ENCODE assay signal across 8 cellular contexts in genomic region chr15:40092416-40093223, GRCh38. TPM values are rescaled to one million over a fixed set of nuclear protein-coding genes. Genes with fewer than 3 reads are reported as not detected.
DNase-seq lines count a peak whose midpoint lies in the region; ATAC-seq, FAIRE-seq and TF ChIP-seq lines count a peak whose summit lies in the region.

No MANE protein-coding gene starts in this region.

- H3K27ac Mint-ChIP-seq in GM23338 (peak overlapping the region; percentile 21), MCF 10A (ENCODE audit: low read depth, unreplicated experiment) (no peak overlapping the region)

- H3K36me3 ChIP-seq in GM23338 (ENCODE audit: insufficient read depth) (no peaks in the 10 kb centered on the region; the same call in 1 of the 2 replicates), pancreas (no peaks in the 10 kb centered on the region)

- H3K4me2 ChIP-seq in GM23338 = peak overlapping the region; percentile 71

- no peak for TF ChIP-seq CTCF in GM23338 (conservative IDR thresholded peaks at IDR 0.05; ENCODE audit: low read depth in 2 of 2)
- no peak for TF ChIP-seq CTCF in pancreas (IDR thresholded peaks at IDR 0.05)
- no peak for TF ChIP-seq CTCF in MCF 10A (IDR thresholded peaks at IDR 0.05; ENCODE audit: unreplicated experiment)

- WGBS in pancreas, 2 donors = 29 to 33% methylated on average over 12 of the region's 12 CpGs

- no peaks in the 10 kb centered on the region for H3K27me3 ChIP-seq in GM23338 (ENCODE audit: insufficient read depth)
- H3K27me3 ChIP-seq in pancreas = no peaks in the 10 kb centered on the region

- peaks cover 24% of the 10 kb centered on the region; the same call in 1 of the 2 replicates for H3F3A ChIP-seq in GM23338 (replicated peaks; ENCODE audit: low read depth)

- intact Hi-C loops in pancreas (cut with DNase I) = no loop called here
- intact Hi-C loops in MCF 10A (cut with micrococcal nuclease) = no loop called here

- no peaks in the 10 kb centered on the region for H4K20me1 ChIP-seq in GM23338 (replicated peaks; ENCODE audit: insufficient read depth)

- no peak overlapping the region for H2AFZ ChIP-seq in GM23338

- H3K36me3 Mint-ChIP-seq in GM23338 (ENCODE audit: low read depth) (peaks cover 21% of the 10 kb centered on the region), MCF 10A (ENCODE audit: insufficient read depth, unreplicated experiment) (no peaks in the 10 kb centered on the region)

- CTCF ChIA-PET in MCF 10A (lab: Yijun Ruan, JAX) = interaction anchor here (1.9 to 2.8 kb wide), 2 partner anchors 12 to 14 kb away, joined by 5 to 8 read pairs; no protein-coding TSS in a partner anchor

- peak overlapping the region; percentile 22; the same call in 1 of the 2 replicates for H3K4me3 ChIP-seq in GM23338
- H3K4me3 ChIP-seq in pancreas = no peak overlapping the region

- H3K9me2 ChIP-seq in GM23338 (ENCODE audit: insufficient read depth) = peaks cover 3% of the 10 kb centered on the region; the same call in 1 of the 2 replicates

- FAIRE-seq in pancreas (lab: Jason Lieb, UNC) = peak; percentile 67

- ATAC-seq in GM23338 (0 out of 3 replicates have a peak, but pooled peaks have one; percentile 1), pancreas (peak; percentile 52 to 67 (median 61))

- peaks cover 87% of the 10 kb centered on the region for H3K4me1 Mint-ChIP-seq in GM23338
- peaks cover 16% of the 10 kb centered on the region for H3K4me1 Mint-ChIP-seq in MCF 10A (ENCODE audit: insufficient read depth, unreplicated experiment)

- H3K9me3 ChIP-seq in pancreas = no peaks in the 10 kb centered on the region

- BruUV-seq in MCF 10A (replicated peaks; lab: Mats Ljungman, UMichigan) = no TSS peak

- peak overlapping the region; percentile 74; the same call in 1 of the 2 replicates for H3K27ac ChIP-seq in GM23338 (ENCODE audit: low read depth)
- peak overlapping the region in 3 of 4 donors; percentile 48 to 60 (median 49) for H3K27ac ChIP-seq in pancreas

- H3K9me3 Mint-ChIP-seq in GM23338 (no peaks in the 10 kb centered on the region), MCF 10A (ENCODE audit: unreplicated experiment) (no peaks in the 10 kb centered on the region)

- H3K27me3 Mint-ChIP-seq in GM23338 (ENCODE audit: insufficient read depth, low read depth, poor library complexity) = peaks cover 19% of the 10 kb centered on the region
- no peaks in the 10 kb centered on the region for H3K27me3 Mint-ChIP-seq in MCF 10A (ENCODE audit: insufficient read depth, unreplicated experiment)

- H3K79me2 ChIP-seq in GM23338 (replicated peaks; ENCODE audit: insufficient read depth) = no peaks in the 10 kb centered on the region

- POLR2A ChIA-PET in MCF 10A (lab: Yijun Ruan, JAX) = interaction anchor here (0.6 kb wide), 1 partner anchor 15 kb away, joined by 3 read pairs; no protein-coding TSS in a partner anchor

- no peak for DNase-seq in GM23338 (ENCODE audit: low spot score)
- peak; percentile 90 for DNase-seq in NCI-H524 treated with DMSO at 0.1 percent for 48 hours (lab: John Stamatoyannopoulos, UW)
- peak; percentile 63 for DNase-seq in epidermal melanocyte (ENCODE audit: insufficient read length, low spot score)
- DNase-seq in pancreas = peak in 2 of 6 donors; percentile 50 to 60
- DNase-seq in amniotic stem cell (lab: John Stamatoyannopoulos, UW) = no peak
- no peak for DNase-seq in activated CD4-positive, CD25-positive, alpha-beta regulatory T cell treated with anti-CD3 and anti-CD28 coated beads, Interleukin-2, amount 50 U/mL, for 72 hours
- no peak for DNase-seq in activated T-cell treated with anti-CD3 and anti-CD28 coated beads for 4 hours
- DNase-seq in MCF 10A (ENCODE audit: unreplicated experiment) = no peak

- H3K4me3 Mint-ChIP-seq in GM23338 = peak overlapping the region; percentile 31; the same call in 2 of the 3 replicates
- no peak overlapping the region for H3K4me3 Mint-ChIP-seq in MCF 10A (ENCODE audit: unreplicated experiment)

- H3K4me1 ChIP-seq in GM23338 (ENCODE audit: insufficient read depth) (peaks cover 65% of the 10 kb centered on the region), pancreas (peaks cover 46 to 67% (median 52%) of the 10 kb centered on the region in 3 donors)

TF ChIP-seq in GM23338, 12 proteins besides CTCF, POLR2A, EP300 and RAD21 (continues in another document):
- TF ChIP-seq CREB1 (CRISPR knock-in tag; IDR thresholded peaks at IDR 0.05; ENCODE audit: low read depth) (no peak), ZNF114 (CRISPR knock-in tag; IDR thresholded peaks at IDR 0.05) (no peak), POLR2AphosphoS5 (IDR thresholded peaks at IDR 0.05; ENCODE audit: low read depth) (no peak), JUNB (IDR thresholded peaks at IDR 0.05; ENCODE audit: unreplicated experiment) (no peak), STAT1 (IDR thresholded peaks at IDR 0.05; ENCODE audit: unreplicated experiment) (no peak), ZNF331 (CRISPR knock-in tag; IDR thresholded peaks at IDR 0.05; ENCODE audit: low read depth) (no peak), REST (IDR thresholded peaks at IDR 0.05; ENCODE audit: unreplicated experiment) (no peak), NANOG (IDR thresholded peaks at IDR 0.05; ENCODE audit: borderline replicate concordance) (no peak)

RNA-seq across cellular contexts. Expression of gene BMF, which starts 16.1 kb away (rescaled TPM):
- 16.0 and 20.3 TPM in 2 replicates for total RNA-seq in GM23338 (2014; rRNA removed; shearing (Covaris generic))
- 2.0 and 2.5 TPM in 2 replicates for polyA plus RNA-seq in GM23338 (2016; fragmentation: Nextera tagmentation; extraction: Ambion mirVana)
- total RNA-seq in pancreas = 10 to 100 TPM in 3 of 6 donors, 1 to 10 TPM in 3; 4.1 to 25.9 (median 8.5) TPM
- 1 to 10 TPM; 4.3 to 4.8 TPM for polyA plus RNA-seq in pancreas
- total RNA-seq in MCF 10A (2022) = 0.17 TPM in 1 of 2 replicates, not detected in the other

RNA-seq across cellular contexts. Expression of gene SRP14, which starts 53.6 kb away (rescaled TPM):
- total RNA-seq in GM23338 (2014; rRNA removed; shearing (Covaris generic)) = 249 and 294 TPM in 2 replicates
- 1,410 and 1,412 TPM in 2 replicates for polyA plus RNA-seq in GM23338 (2016; fragmentation: Nextera tagmentation; extraction: Ambion mirVana)
- 10 to 100 TPM; 42.7 to 78.6 (median 53.1) TPM for total RNA-seq in pancreas
- 100 to 1,000 TPM; 155 to 198 TPM for polyA plus RNA-seq in pancreas
- total RNA-seq in MCF 10A (2022) = 165 and 203 TPM in 2 replicates

Comparison
In these comparisons a context has a peak if more than half of its experiments do, and no peak if none do; other contexts are left out.
1. DNase-seq: peak in NCI-H524 treated with DMSO at 0.1 percent for 48 hours (single experiment) and epidermal melanocyte (single experiment); none in GM23338 (single experiment), amniotic stem cell (single experiment), activated CD4-positive, CD25-positive, alpha-beta regulatory T cell treated with anti-CD3 and anti-CD28 coated beads, Interleukin-2, amount 50 U/mL, for 72 hours (single experiment), activated T-cell treated with anti-CD3 and anti-CD28 coated beads for 4 hours (single experiment) and MCF 10A (single experiment).